25 cellular contexts compared by ENCODE assay signal in the genomic region with DNA sequence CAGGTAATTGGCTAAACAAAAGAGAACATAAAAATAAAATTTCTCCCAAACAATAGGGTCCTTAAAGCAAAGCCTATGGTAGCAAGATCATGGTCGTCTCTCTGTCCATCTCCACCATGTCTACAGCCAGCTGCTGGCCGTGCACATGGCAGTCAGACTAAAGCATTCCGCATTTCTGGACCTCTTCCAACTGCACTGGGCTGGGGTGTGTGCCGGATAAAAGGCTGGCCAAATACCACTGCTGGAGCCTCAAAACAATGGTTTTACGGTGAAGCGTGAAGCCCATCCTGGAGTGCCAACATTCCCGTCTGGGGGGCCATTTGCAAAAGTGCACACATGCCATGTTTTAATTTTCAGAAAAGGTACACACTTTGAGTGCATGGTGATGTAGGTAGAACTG.
"Had no signal": no experiment of that assay in that cellular context is flagged by ENCODE, and none has a peak within 500 bp of the region (broad histone marks: within the 10 kb centered on the region; RNA-seq: fewer than 3 reads in every experiment).

No MANE protein-coding gene starts in this region.

- H3K9me3 ChIP-seq: esophagus muscularis mucosa, heart right ventricle, left lung, mucosa of descending colon, prostate gland, right atrium auricular region, testis, tibial artery had no signal

- H3K4me2 ChIP-seq: neural progenitor cell had no signal

- H3K4me3 ChIP-seq: esophagus muscularis mucosa, heart right ventricle, left lung, mucosa of descending colon, neural progenitor cell, prostate gland, right atrium auricular region, testis, tibial artery had no signal

- H3K36me3 Mint-ChIP-seq: mesothelial cell of epicardium; naive thymus-derived CD4-positive, alpha-beta T cell; neural progenitor cell; stimulated activated memory B cell treated with anti-CD40 and anti-IgM and Interleukin-4, amounts not matched to agents 10 μg/mL and 1 μg/mL and 100 μg/mL, for 72 hours; type B pancreatic cell had no signal

- H3K27me3 ChIP-seq: esophagus muscularis mucosa, left lung, neural progenitor cell, right atrium auricular region, testis, tibial artery had no signal

- H3K36me3 ChIP-seq: esophagus muscularis mucosa, heart right ventricle, left lung, neural progenitor cell, prostate gland, right atrium auricular region, tibial artery had no signal

- H3K4me3 Mint-ChIP-seq: mesothelial cell of epicardium; naive thymus-derived CD4-positive, alpha-beta T cell; nephron; neural progenitor cell; stimulated activated memory B cell treated with anti-CD40 and anti-IgM and Interleukin-4, amounts not matched to agents 10 μg/mL and 1 μg/mL and 100 μg/mL, for 72 hours; type B pancreatic cell had no signal

- H3K9me3 Mint-ChIP-seq: nephron; stimulated activated memory B cell treated with anti-CD40 and anti-IgM and Interleukin-4, amounts not matched to agents 10 μg/mL and 1 μg/mL and 100 μg/mL, for 72 hours had no signal

- ATAC-seq: heart right ventricle; left cardiac atrium; left lung; mucosa of descending colon; naive thymus-derived CD4-positive, alpha-beta T cell; sciatic nerve; stimulated activated memory B cell treated with anti-CD40 and anti-IgM and Interleukin-4, amounts not matched to agents 10 μg/mL and 1 μg/mL and 100 μg/mL, for 72 hours; stimulated activated naive CD8-positive, alpha-beta T cell treated with anti-CD3 and anti-CD28 coated beads, Interleukin-15, Interleukin-2, amounts not matched to agents 100 U/mL and 50 U/mL, for 24 hours had no signal

- DNase-seq: cortex of kidney; effector CD8-positive, alpha-beta T cell; foreskin melanocyte; glutamatergic neuron; heart right ventricle; hippocampal formation; left cardiac atrium; left lung; mesenchymal stem cell; mucosa of descending colon; naive thymus-derived CD4-positive, alpha-beta T cell; stimulated activated CD4-positive, alpha-beta T cell treated with anti-CD3 and anti-CD28 coated beads, Interleukin-4, amount 100 ng/mL, for 4 hours; stimulated activated naive CD8-positive, alpha-beta T cell treated with anti-CD3 and anti-CD28 coated beads, Interleukin-15, Interleukin-2, amounts not matched to agents 100 U/mL and 50 U/mL, for 24 hours; substantia nigra; testis; tibial artery had no signal

- H3K9ac ChIP-seq: neural progenitor cell had no signal

- H3K27ac Mint-ChIP-seq: mesothelial cell of epicardium; naive thymus-derived CD4-positive, alpha-beta T cell; nephron; neural progenitor cell; stimulated activated memory B cell treated with anti-CD40 and anti-IgM and Interleukin-4, amounts not matched to agents 10 μg/mL and 1 μg/mL and 100 μg/mL, for 72 hours; type B pancreatic cell had no signal

- H3K4me1 ChIP-seq: esophagus muscularis mucosa, heart right ventricle, left lung, neural progenitor cell, prostate gland, right atrium auricular region, testis had no signal

- H3K27ac ChIP-seq: esophagus muscularis mucosa, heart right ventricle, left lung, neural progenitor cell, prostate gland, right atrium auricular region, testis, tibial artery had no signal

- H3K4me1 Mint-ChIP-seq: naive thymus-derived CD4-positive, alpha-beta T cell; nephron; stimulated activated memory B cell treated with anti-CD40 and anti-IgM and Interleukin-4, amounts not matched to agents 10 μg/mL and 1 μg/mL and 100 μg/mL, for 72 hours had no signal

- H2AFZ ChIP-seq: neural progenitor cell had no signal

- H3K27me3 Mint-ChIP-seq: naive thymus-derived CD4-positive, alpha-beta T cell; stimulated activated memory B cell treated with anti-CD40 and anti-IgM and Interleukin-4, amounts not matched to agents 10 μg/mL and 1 μg/mL and 100 μg/mL, for 72 hours; type B pancreatic cell had no signal
